19 cellular contexts compared by ENCODE assay signal in the genomic region with DNA sequence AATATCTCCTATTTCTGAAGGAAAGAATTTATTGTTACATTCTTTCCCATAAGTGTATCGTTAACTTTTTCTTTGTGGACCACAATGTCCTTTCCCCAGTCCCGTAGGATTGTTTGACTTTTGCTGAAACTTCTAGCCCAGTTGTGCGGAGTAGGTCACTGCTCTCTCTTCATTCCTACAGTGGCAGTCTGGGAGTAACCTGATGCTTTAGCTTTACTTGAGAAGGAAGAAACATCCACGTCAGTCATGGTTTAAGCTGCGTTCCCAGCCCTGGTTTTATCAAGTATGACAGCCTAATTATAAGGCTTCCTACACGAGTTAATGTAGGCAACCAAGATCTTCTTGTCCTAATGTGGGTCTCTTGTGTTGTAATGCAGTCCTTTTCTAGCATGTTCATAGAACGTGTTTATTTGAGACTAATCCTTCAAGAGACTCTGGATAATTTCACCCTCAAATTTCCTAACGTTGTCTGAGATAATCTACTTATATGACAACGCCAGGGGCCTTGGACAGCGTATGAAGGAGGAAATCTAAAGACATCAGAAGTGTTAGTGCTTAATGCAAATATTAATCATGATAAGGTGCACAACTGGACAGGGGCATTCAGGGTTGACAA. TPM values are rescaled to one million over a fixed set of nuclear protein-coding genes. Genes with fewer than 3 reads are reported as not detected.
A peak's percentile ranks its signal among the peaks of the same experiment; 100 is the strongest.
DNase-seq lines count a peak whose midpoint lies in the region; ATAC-seq, FAIRE-seq and TF ChIP-seq lines count a peak whose summit lies in the region.
"Had no signal": no experiment of that assay in that cellular context is flagged by ENCODE, and none has a peak within 500 bp of the region (broad histone marks: within the 10 kb centered on the region; RNA-seq: fewer than 3 reads in every experiment).

No MANE protein-coding gene starts in this region.

- TF ChIP-seq RAD21 in A549 (conservative IDR thresholded peaks at IDR 0.05 in 1 of 2, IDR thresholded peaks at IDR 0.05 in 1 of 2) = no peak

- TF ChIP-seq POLR2A in A549 (IDR thresholded peaks at IDR 0.05; ENCODE audit: low read length) = no peak

- intact Hi-C loops in pancreas (cut with DNase I) (no loop called here), sciatic nerve (cut with DNase I) (no loop called here)
- intact Hi-C loops in activated CD4-positive, alpha-beta T cell treated with anti-CD3 and anti-CD28 coated beads for 36 hours (cut with DNase I, micrococcal nuclease) = no loop called here

- H3K4me3 ChIP-seq in A549 (no peak overlapping the region), hepatocyte (no peak overlapping the region), pancreas (no peak overlapping the region)
- H3K4me3 ChIP-seq: MG63 had no signal

- no peaks in the 10 kb centered on the region for H3K4me1 Mint-ChIP-seq in activated CD4-positive, alpha-beta T cell treated with anti-CD3 and anti-CD28 coated beads for 36 hours

- ATAC-seq in A549 = no peak
- ATAC-seq in pancreas = peak in 3 of 4 donors; percentile 23 to 42 (median 30)
- ATAC-seq in activated CD4-positive, alpha-beta T cell treated with anti-CD3 and anti-CD28 coated beads for 36 hours = no peak
- ATAC-seq in sciatic nerve = no peak
- ATAC-seq: PC-3 had no signal

- no peaks in the 10 kb centered on the region for H3K9me3 Mint-ChIP-seq in activated CD4-positive, alpha-beta T cell treated with anti-CD3 and anti-CD28 coated beads for 36 hours (ENCODE audit: low read depth)

- DNase-seq in A549 (ENCODE audit: low read depth in 1 of 2, low spot score in 1 of 2) (no peak), SK-N-DZ (ENCODE audit: low spot score) (peak; percentile 76), hepatocyte (ENCODE audit: low spot score) (peak; percentile 19), pancreas (no peak), DMS153 treated with DMSO at 0.1 percent for 48 hours (lab: John Stamatoyannopoulos, UW; ENCODE audit: unreplicated experiment) (no peak), sciatic nerve (ENCODE audit: low spot score) (no peak)
- no peak for DNase-seq in activated CD4-positive, alpha-beta T cell treated with anti-CD3 and anti-CD28 coated beads for 36 hours
- DNase-seq in activated CD4-positive, CD25-positive, alpha-beta regulatory T cell treated with anti-CD3 and anti-CD28 coated beads, Interleukin-2, amount 50 U/mL, for 72 hours = no peak
- DNase-seq: 8988T, EL, H7, MG63, NCI-H1417, NCI-H187, NCI-H446 treated with DMSO at 0.1 percent for 48 hours, NCI-H526 treated with DMSO at 0.1 percent for 48 hours, PC-3, SHP77 had no signal

- H3K4me1 ChIP-seq in A549 (0 out of 3 replicates have a peak, but pooled peaks cover 5% of the 10 kb centered on the region), hepatocyte (ENCODE audit: insufficient read depth) (no peaks in the 10 kb centered on the region), pancreas (no peaks in the 10 kb centered on the region)

- CTCF ChIA-PET in A549 (lab: Yijun Ruan, JAX) = no interaction called here
- CTCF ChIA-PET in activated CD4-positive, alpha-beta T cell treated with anti-CD3 and anti-CD28 coated beads for 36 hours (lab: Charles Lee) = no interaction called here

- H3K27me3 ChIP-seq in hepatocyte (no peaks in the 10 kb centered on the region), pancreas (no peaks in the 10 kb centered on the region)
- H3K27me3 ChIP-seq: MG63 had no signal

- H3K9me3 ChIP-seq in A549 (no peaks in the 10 kb centered on the region), hepatocyte (ENCODE audit: low read depth) (no peaks in the 10 kb centered on the region), pancreas (no peaks in the 10 kb centered on the region)
- H3K9me3 ChIP-seq: MG63 had no signal

- peaks cover 5% of the 10 kb centered on the region for H3K27me3 Mint-ChIP-seq in activated CD4-positive, alpha-beta T cell treated with anti-CD3 and anti-CD28 coated beads for 36 hours

- no peaks in the 10 kb centered on the region for H3K36me3 Mint-ChIP-seq in activated CD4-positive, alpha-beta T cell treated with anti-CD3 and anti-CD28 coated beads for 36 hours (ENCODE audit: low read depth)

- no peak overlapping the region for H3K27ac Mint-ChIP-seq in activated CD4-positive, alpha-beta T cell treated with anti-CD3 and anti-CD28 coated beads for 36 hours

- H3K79me2 ChIP-seq in hepatocyte = no peaks in the 10 kb centered on the region

- no peak for TF ChIP-seq EP300 in A549 (IDR thresholded peaks at IDR 0.05)

- WGBS in A549 (ENCODE audit: missing lambda C conversion rate) = 55% methylated on average over 10 of the region's 10 CpGs
- WGBS in hepatocyte (ENCODE audit: low lambda C conversion rate, missing lambda C conversion rate) = 48% methylated on average over 10 of the region's 10 CpGs
- WGBS in pancreas, 2 donors = 26 to 46% methylated on average over 10 of the region's 10 CpGs

- POLR2A ChIA-PET in A549 (lab: Yijun Ruan, JAX) = no interaction called here
- POLR2A ChIA-PET in activated CD4-positive, alpha-beta T cell treated with anti-CD3 and anti-CD28 coated beads for 36 hours (lab: Charles Lee) = no interaction called here

- TF ChIP-seq CTCF in A549 (IDR thresholded peaks at IDR 0.05) (no peak), hepatocyte (IDR thresholded peaks at IDR 0.05; ENCODE audit: poor library complexity) (no peak), pancreas (IDR thresholded peaks at IDR 0.05) (no peak)

- H3K4me2 ChIP-seq in A549 = no peak overlapping the region
- H3K4me2 ChIP-seq in hepatocyte = peak overlapping the region; percentile 36

- FAIRE-seq in A549 (lab: Jason Lieb, UNC) (peak; percentile 65), pancreas (lab: Jason Lieb, UNC) (no peak)

- H3K4me3 Mint-ChIP-seq in activated CD4-positive, alpha-beta T cell treated with anti-CD3 and anti-CD28 coated beads for 36 hours = no peak overlapping the region

- no peaks in the 10 kb centered on the region for H3K9me2 ChIP-seq in hepatocyte (replicated peaks; ENCODE audit: insufficient read depth)

- H4K20me1 ChIP-seq in hepatocyte (ENCODE audit: insufficient read depth, poor library complexity, severe bottlenecking) = no peaks in the 10 kb centered on the region

- H3K36me3 ChIP-seq in hepatocyte (replicated peaks; ENCODE audit: insufficient read depth, low read depth) (no peaks in the 10 kb centered on the region), pancreas (no peaks in the 10 kb centered on the region)
- H3K36me3 ChIP-seq: MG63 had no signal

- H3K27ac ChIP-seq in A549 (no peak overlapping the region), hepatocyte (peak overlapping the region; percentile 2), pancreas (no peak overlapping the region)
- H3K27ac ChIP-seq: C4-2B had no signal

- H2AFZ ChIP-seq in hepatocyte = no peak overlapping the region

TF ChIP-seq in A549, 52 proteins besides CTCF, POLR2A, EP300 and RAD21 (continues in another document):
- TF ChIP-seq HDAC2 (IDR thresholded peaks at IDR 0.05) (no peak), KDM1A (IDR thresholded peaks at IDR 0.05; ENCODE audit: low read depth) (no peak), RCOR1 (IDR thresholded peaks at IDR 0.05; ENCODE audit: low read depth, low read length) (no peak), RARB (CRISPR knock-in tag; IDR thresholded peaks at IDR 0.05) (no peak), HOXA7 (CRISPR knock-in tag; IDR thresholded peaks at IDR 0.05) (no peak)
- TF ChIP-seq, protein P1, sequence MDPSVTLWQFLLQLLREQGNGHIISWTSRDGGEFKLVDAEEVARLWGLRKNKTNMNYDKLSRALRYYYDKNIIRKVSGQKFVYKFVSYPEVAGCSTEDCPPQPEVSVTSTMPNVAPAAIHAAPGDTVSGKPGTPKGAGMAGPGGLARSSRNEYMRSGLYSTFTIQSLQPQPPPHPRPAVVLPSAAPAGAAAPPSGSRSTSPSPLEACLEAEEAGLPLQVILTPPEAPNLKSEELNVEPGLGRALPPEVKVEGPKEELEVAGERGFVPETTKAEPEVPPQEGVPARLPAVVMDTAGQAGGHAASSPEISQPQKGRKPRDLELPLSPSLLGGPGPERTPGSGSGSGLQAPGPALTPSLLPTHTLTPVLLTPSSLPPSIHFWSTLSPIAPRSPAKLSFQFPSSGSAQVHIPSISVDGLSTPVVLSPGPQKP (IDR thresholded peaks at IDR 0.05; ENCODE audit: low read depth, low read length) = no peak
- TF ChIP-seq, protein P2, sequence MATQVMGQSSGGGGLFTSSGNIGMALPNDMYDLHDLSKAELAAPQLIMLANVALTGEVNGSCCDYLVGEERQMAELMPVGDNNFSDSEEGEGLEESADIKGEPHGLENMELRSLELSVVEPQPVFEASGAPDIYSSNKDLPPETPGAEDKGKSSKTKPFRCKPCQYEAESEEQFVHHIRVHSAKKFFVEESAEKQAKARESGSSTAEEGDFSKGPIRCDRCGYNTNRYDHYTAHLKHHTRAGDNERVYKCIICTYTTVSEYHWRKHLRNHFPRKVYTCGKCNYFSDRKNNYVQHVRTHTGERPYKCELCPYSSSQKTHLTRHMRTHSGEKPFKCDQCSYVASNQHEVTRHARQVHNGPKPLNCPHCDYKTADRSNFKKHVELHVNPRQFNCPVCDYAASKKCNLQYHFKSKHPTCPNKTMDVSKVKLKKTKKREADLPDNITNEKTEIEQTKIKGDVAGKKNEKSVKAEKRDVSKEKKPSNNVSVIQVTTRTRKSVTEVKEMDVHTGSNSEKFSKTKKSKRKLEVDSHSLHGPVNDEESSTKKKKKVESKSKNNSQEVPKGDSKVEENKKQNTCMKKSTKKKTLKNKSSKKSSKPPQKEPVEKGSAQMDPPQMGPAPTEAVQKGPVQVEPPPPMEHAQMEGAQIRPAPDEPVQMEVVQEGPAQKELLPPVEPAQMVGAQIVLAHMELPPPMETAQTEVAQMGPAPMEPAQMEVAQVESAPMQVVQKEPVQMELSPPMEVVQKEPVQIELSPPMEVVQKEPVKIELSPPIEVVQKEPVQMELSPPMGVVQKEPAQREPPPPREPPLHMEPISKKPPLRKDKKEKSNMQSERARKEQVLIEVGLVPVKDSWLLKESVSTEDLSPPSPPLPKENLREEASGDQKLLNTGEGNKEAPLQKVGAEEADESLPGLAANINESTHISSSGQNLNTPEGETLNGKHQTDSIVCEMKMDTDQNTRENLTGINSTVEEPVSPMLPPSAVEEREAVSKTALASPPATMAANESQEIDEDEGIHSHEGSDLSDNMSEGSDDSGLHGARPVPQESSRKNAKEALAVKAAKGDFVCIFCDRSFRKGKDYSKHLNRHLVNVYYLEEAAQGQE (IDR thresholded peaks at IDR 0.05) = no peak

RNA-seq across cellular contexts. Expression of a gene that starts 40.8 kb away (rescaled TPM):
- 0.04 and 0.11 TPM in 2 replicates for polyA plus RNA-seq in A549 (2011; rRNA removed)
- 0.01 TPM in 2 replicates for polyA plus RNA-seq in A549 (2012; cell fraction: cytosol; rRNA removed)
- polyA plus RNA-seq in A549 (2012; cell fraction: nucleus; rRNA removed) = 0.07 TPM in 1 of 2 replicates, not detected in the other
- polyA plus RNA-seq in A549 (2017; fragmentation: RNase III; extraction: RNeasy Plus Mini Kit Qiagen cat#74134 plus additional on column Dnase treatment) = 0.06 to 0.08 TPM in 2 of 3 replicates, not detected in the other
- 0.15 and 0.17 TPM in 2 replicates for polyA minus RNA-seq in A549 (2011; rRNA and poly(A)+ RNA removed)
- polyA plus RNA-seq in SK-N-DZ (2014; cell fraction: cytosol; rRNA removed) = 0.14 and 0.36 TPM in 2 replicates
- polyA plus RNA-seq in SK-N-DZ (2014; cell fraction: nucleus; rRNA removed) = 0.42 TPM in 1 of 2 replicates, not detected in the other
- 3.7 and 6.1 TPM in 2 replicates for total RNA-seq in hepatocyte
- polyA plus RNA-seq in hepatocyte = 3.8 and 4.7 TPM in 2 replicates
- total RNA-seq in pancreas = 10 to 100 TPM in 3 of 6 donors, 1 to 10 TPM in 3; 7.1 to 32.4 (median 9.3) TPM
- 1 to 10 TPM; 1.4 to 2.9 TPM for polyA plus RNA-seq in pancreas
- total RNA-seq in activated CD4-positive, alpha-beta T cell treated with anti-CD3 and anti-CD28 coated beads for 36 hours = not detected
- 0.40 TPM for total RNA-seq in sciatic nerve

Comparison
In these comparisons a context has a peak if more than half of its experiments do, and no peak if none do; other contexts are left out.
1. ATAC-seq: peak in pancreas (3 of 4); none in A549 (0 of 2), activated CD4-positive, alpha-beta T cell treated with anti-CD3 and anti-CD28 coated beads for 36 hours (single experiment) and sciatic nerve (single experiment).
2. DNase-seq: peak in SK-N-DZ (single experiment) and hepatocyte (single experiment); none in A549 (0 of 2), pancreas (0 of 6), activated CD4-positive, alpha-beta T cell treated with anti-CD3 and anti-CD28 coated beads for 36 hours (single experiment), DMS153 treated with DMSO at 0.1 percent for 48 hours (single experiment), sciatic nerve (single experiment) and activated CD4-positive, CD25-positive, alpha-beta regulatory T cell treated with anti-CD3 and anti-CD28 coated beads, Interleukin-2, amount 50 U/mL, for 72 hours (single experiment).